8 cellular contexts compared by ENCODE assay signal in the genomic region with DNA sequence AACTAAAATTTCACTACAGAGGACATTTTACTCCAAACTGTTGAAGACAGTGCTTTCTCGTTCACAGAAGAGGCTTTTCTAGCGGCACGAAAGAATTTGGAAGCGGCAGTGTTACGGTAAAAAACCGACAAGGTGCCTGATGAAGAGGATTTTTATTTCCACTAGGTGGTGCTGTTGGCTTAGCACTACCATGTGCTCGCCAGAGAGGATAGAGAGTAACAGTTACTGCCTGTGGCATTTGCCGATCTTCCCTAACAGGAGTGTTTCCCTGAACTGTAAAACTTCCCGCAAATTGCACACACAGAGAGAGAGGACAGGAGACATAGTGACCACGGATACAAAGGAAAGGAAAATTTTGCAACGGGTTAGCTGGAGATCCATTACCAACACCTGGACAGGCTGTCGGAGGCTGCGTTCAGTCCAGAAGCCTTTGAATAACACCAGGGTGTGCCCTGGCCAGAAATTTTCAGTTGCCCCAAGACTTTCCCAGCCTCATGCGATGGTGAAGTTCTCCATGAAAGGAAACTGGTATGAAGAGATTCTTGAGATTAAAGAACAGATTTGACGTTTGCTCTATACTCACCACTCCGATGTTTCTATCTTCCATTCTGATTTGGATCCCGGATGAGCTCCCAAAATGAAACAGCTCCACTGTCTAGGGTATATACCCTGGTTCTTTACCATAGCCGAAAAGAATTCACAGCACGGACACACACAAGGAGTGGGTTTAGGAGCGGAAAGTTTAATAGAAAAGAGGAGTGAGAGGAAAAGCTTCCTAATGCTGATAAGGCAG. TPM values are rescaled to one million over a fixed set of nuclear protein-coding genes. Genes with fewer than 3 reads are reported as not detected.
DNase-seq lines count a peak whose midpoint lies in the region; ATAC-seq and TF ChIP-seq lines count a peak whose summit lies in the region.

No MANE protein-coding gene starts in this region.

- peaks cover 3 to 7% of the 10 kb centered on the region in 2 experiments for H3K4me1 ChIP-seq in neutrophil (ENCODE audit: control insufficient read depth in 1 of 2, insufficient read depth in 1 of 2, low read depth in 1 of 2, low read length in 1 of 2)

- POLR2A ChIA-PET in HEK293T (lab: Yijun Ruan, JAX): interaction anchor here (1.2 kb wide), 2 partner anchors 124 to 126 kb away, joined by 3 read pairs; no protein-coding TSS in a partner anchor

- peaks cover 4% of the 10 kb centered on the region for H3K9me3 ChIP-seq in neutrophil

- no peak overlapping the region for H3K4me3 ChIP-seq in neutrophil (ENCODE audit: low read depth in 1 of 2, low read length in 1 of 2)

- CTCF ChIA-PET in HEK293T (lab: Yijun Ruan, JAX): interaction anchor here (0.6 to 3.6 kb wide), 4 partner anchors 26 to 180 kb away, joined by 3 to 19 read pairs (median 10); no protein-coding TSS in a partner anchor

- peaks cover 17% of the 10 kb centered on the region for H3K27me3 ChIP-seq in neutrophil

- no peak overlapping the region for H3K27ac ChIP-seq in neutrophil

- DNase-seq in D341Med (ENCODE audit: low spot score) (peak; percentile 70), HEK293T (ENCODE audit: extremely low spot score) (peak; percentile 74), NOMO-1 treated with DMSO at 0.1 percent for 48 hours (lab: John Stamatoyannopoulos, UW; ENCODE audit: unreplicated experiment) (peak; percentile 66), dermis microvascular lymphatic vessel endothelial cell (ENCODE audit: low read depth in 2 of 2) (peak; percentile 16 to 36), activated gamma-delta T cell (lab: John Stamatoyannopoulos, UW) (no peak), T-helper 9 cell (no peak)

- TF ChIP-seq CTCF in neutrophil (IDR thresholded peaks at IDR 0.05): peak; percentile 28

- ATAC-seq in HG02678 (IDR thresholded peaks at IDR 0.05; ENCODE audit: unreplicated experiment): no peak

- no peaks in the 10 kb centered on the region for H3K36me3 ChIP-seq in neutrophil

TF ChIP-seq in HEK293T, 16 proteins besides CTCF, POLR2A, EP300 and RAD21:
- no peak for TF ChIP-seq SUZ12 (IDR thresholded peaks at IDR 0.05)
- TF ChIP-seq NFRKB (IDR thresholded peaks at IDR 0.05): no peak
- TF ChIP-seq L3MBTL2 (conservative IDR thresholded peaks at IDR 0.05): peak; percentile 73
TF ChIP-seq in HEK293T: peak in this region for 1.

RNA-seq across cellular contexts. Expression of gene HLA-DPB1, which starts 48.1 kb away (rescaled TPM):
- 10.9 and 13.4 TPM in 2 replicates for total RNA-seq in dermis microvascular lymphatic vessel endothelial cell

RNA-seq across cellular contexts. Expression of gene HLA-DPA1, which starts 50.5 kb away (rescaled TPM):
- 3.2 and 6.3 TPM in 2 replicates for total RNA-seq in dermis microvascular lymphatic vessel endothelial cell

Comparison
In these comparisons a context has a peak if more than half of its experiments do, and no peak if none do; other contexts are left out.
1. DNase-seq: peak in D341Med (single experiment), HEK293T (single experiment), NOMO-1 treated with DMSO at 0.1 percent for 48 hours (single experiment) and dermis microvascular lymphatic vessel endothelial cell (2 of 2); none in activated gamma-delta T cell (single experiment) and T-helper 9 cell (single experiment).